1 cellular context compared by ENCODE assay signal in genomic region chr14:77457522-77458248, GRCh38.
TF ChIP-seq lines count a peak whose summit lies in the region.

AHSA1 (plus strand) TSS chr14:77458093; CDS start chr14:77458190, 97 bp downstream.
VIPAS39 (minus strand) TSS chr14:77457601; CDS start chr14:77454102, 3,499 bp downstream.

TF ChIP-seq in HepG2, 621 proteins besides CTCF, POLR2A, EP300 and RAD21 (continued from another document and continues in another):
- TF ChIP-seq ZNF407 (CRISPR knock-in tag; IDR thresholded peaks at IDR 0.05; ENCODE audit: not compliant biosample characterization), result peak; percentile 41
- no peak for TF ChIP-seq ONECUT2 (CRISPR knock-in tag; IDR thresholded peaks at IDR 0.05)
- TF ChIP-seq FOSL2 (CRISPR knock-in tag; IDR thresholded peaks at IDR 0.05), result no peak; the same call in 1 of the 2 replicates
- TF ChIP-seq SETDB1 (CRISPR knock-in tag; IDR thresholded peaks at IDR 0.05; ENCODE audit: borderline replicate concordance), result no peak
- 0 out of 2 replicates have a peak, but pooled peaks have one; percentile 4 for TF ChIP-seq IKZF5 (CRISPR knock-in tag; IDR thresholded peaks at IDR 0.05)
- peak; percentile 84; the same call in 1 of the 2 replicates for TF ChIP-seq ZSCAN9 (CRISPR knock-in tag; IDR thresholded peaks at IDR 0.05; ENCODE audit: borderline replicate concordance)
- 0 out of 2 replicates have a peak, but pooled peaks have one; percentile 62 for TF ChIP-seq ZNF383 (CRISPR knock-in tag; IDR thresholded peaks at IDR 0.05; ENCODE audit: borderline replicate concordance)
- no peak for TF ChIP-seq PREB (CRISPR knock-in tag; IDR thresholded peaks at IDR 0.05)
- no peak; the same call in 1 of the 2 replicates for TF ChIP-seq TOE1 (CRISPR knock-in tag; IDR thresholded peaks at IDR 0.05)
- no peak for TF ChIP-seq ZNF260 (CRISPR knock-in tag; IDR thresholded peaks at IDR 0.05; ENCODE audit: borderline replicate concordance, low read depth)
- no peak for TF ChIP-seq FUBP1 (CRISPR knock-in tag; IDR thresholded peaks at IDR 0.05; ENCODE audit: borderline replicate concordance)
- TF ChIP-seq HOXA3 (CRISPR knock-in tag; IDR thresholded peaks at IDR 0.05), result peak; percentile 10; the same call in 1 of the 2 replicates
- TF ChIP-seq ZFP37 (CRISPR knock-in tag; IDR thresholded peaks at IDR 0.05; ENCODE audit: borderline replicate concordance), result no peak
- TF ChIP-seq ARID3A (IDR thresholded peaks at IDR 0.05; ENCODE audit: low read depth, low read length), result no peak
- TF ChIP-seq ZFP41 (CRISPR knock-in tag; IDR thresholded peaks at IDR 0.05; ENCODE audit: borderline replicate concordance), result no peak
- TF ChIP-seq STAT6 (CRISPR knock-in tag; IDR thresholded peaks at IDR 0.05; ENCODE audit: borderline replicate concordance), result no peak
- TF ChIP-seq HCFC1 (IDR thresholded peaks at IDR 0.05; ENCODE audit: low read depth, low read length), result peak; percentile 98
- TF ChIP-seq ZFP36 (IDR thresholded peaks at IDR 0.05; ENCODE audit: borderline replicate concordance, low read depth, low read length, partially characterized antibody), result no peak
- TF ChIP-seq ZBTB14 (CRISPR knock-in tag; IDR thresholded peaks at IDR 0.05), result no peak
- no peak; the same call in 1 of the 2 replicates for TF ChIP-seq FOXC1 (CRISPR knock-in tag; IDR thresholded peaks at IDR 0.05; ENCODE audit: borderline replicate concordance)
- TF ChIP-seq GATA4 (IDR thresholded peaks at IDR 0.05; ENCODE audit: borderline replicate concordance, low read depth), result peak; percentile 72
- TF ChIP-seq IKZF4 (CRISPR knock-in tag; IDR thresholded peaks at IDR 0.05; ENCODE audit: borderline replicate concordance, low read depth, not compliant biosample characterization), result no peak
- no peak for TF ChIP-seq ZMAT5 (CRISPR knock-in tag; IDR thresholded peaks at IDR 0.05; ENCODE audit: borderline replicate concordance, low read depth)
- no peak for TF ChIP-seq ZKSCAN1 (IDR thresholded peaks at IDR 0.05; ENCODE audit: low read length)
- TF ChIP-seq CREB3 (CRISPR knock-in tag; IDR thresholded peaks at IDR 0.05), result no peak
- TF ChIP-seq TBP (CRISPR knock-in tag; IDR thresholded peaks at IDR 0.05), result peak; percentile 97; the same call in 1 of the 2 replicates
- TF ChIP-seq SUZ12 (IDR thresholded peaks at IDR 0.05; ENCODE audit: low read depth, low read length), result peak; percentile 94
- no peak; the same call in none of the 2 replicates for TF ChIP-seq ZFP91 (CRISPR knock-in tag; IDR thresholded peaks at IDR 0.05; ENCODE audit: borderline replicate concordance)
- no peak for TF ChIP-seq ZNF296 (CRISPR knock-in tag; conservative IDR thresholded peaks at IDR 0.05)
- TF ChIP-seq NPAS2 (CRISPR knock-in tag; IDR thresholded peaks at IDR 0.05; ENCODE audit: borderline replicate concordance), result no peak
- TF ChIP-seq ZNF629 (CRISPR knock-in tag; conservative IDR thresholded peaks at IDR 0.05), result no peak
- TF ChIP-seq ZNF672 (CRISPR knock-in tag; IDR thresholded peaks at IDR 0.05), result no peak
- TF ChIP-seq ZNF3 (CRISPR knock-in tag; IDR thresholded peaks at IDR 0.05), result peak; percentile 15; the same call in 1 of the 2 replicates
- no peak for TF ChIP-seq ZNF878 (CRISPR knock-in tag; IDR thresholded peaks at IDR 0.05)
- TF ChIP-seq SSRP1 (CRISPR knock-in tag; IDR thresholded peaks at IDR 0.05), result no peak
- TF ChIP-seq MTA1 (CRISPR knock-in tag; IDR thresholded peaks at IDR 0.05; ENCODE audit: borderline replicate concordance), result no peak
- TF ChIP-seq ZNF550 (CRISPR knock-in tag; IDR thresholded peaks at IDR 0.05; ENCODE audit: borderline replicate concordance), result no peak
- TF ChIP-seq ZNF430 (CRISPR knock-in tag; IDR thresholded peaks at IDR 0.05), result no peak
